In the genomic region with DNA sequence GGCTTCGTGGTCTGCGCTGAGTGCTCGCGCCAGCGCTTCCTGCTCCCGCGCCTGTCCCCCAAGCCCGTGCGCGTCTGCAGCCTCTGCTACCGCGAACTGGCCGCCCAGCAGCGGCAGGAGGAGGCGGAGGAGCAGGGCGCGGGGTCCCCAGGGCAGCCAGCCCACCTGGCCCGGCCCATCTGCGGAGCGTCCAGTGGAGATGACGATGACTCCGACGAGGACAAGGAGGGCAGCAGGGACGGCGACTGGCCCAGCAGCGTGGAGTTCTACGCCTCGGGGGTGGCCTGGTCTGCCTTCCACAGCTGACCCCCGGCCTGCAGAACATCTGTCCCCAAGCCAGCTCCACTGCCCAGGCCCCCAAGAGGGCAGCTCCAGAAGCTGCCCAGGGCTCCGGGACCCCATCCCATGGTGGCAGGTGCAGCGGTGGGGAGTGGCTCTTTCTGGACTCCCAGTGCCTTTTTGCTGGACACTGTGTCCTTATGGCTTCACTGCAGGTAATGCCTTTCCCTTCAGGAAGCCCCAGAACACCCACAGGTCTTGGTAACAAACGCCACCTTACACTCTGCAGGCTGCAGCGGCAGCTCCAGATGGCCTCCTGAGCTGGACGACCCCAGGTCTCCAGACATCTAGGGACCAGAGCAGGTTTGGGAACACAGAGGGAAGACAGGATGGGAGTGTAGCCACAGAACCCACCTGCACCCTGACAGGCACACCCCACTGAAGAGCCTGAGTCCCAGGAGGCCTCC, we compare ENCODE assay signal across 23 cellular contexts. TPM values are rescaled to one million over a fixed set of nuclear protein-coding genes. Genes with fewer than 3 reads are reported as not detected.
DNase-seq lines count a peak whose midpoint lies in the region; ATAC-seq, FAIRE-seq and TF ChIP-seq lines count a peak whose summit lies in the region.
"Had no signal": no experiment of that assay in that cellular context is flagged by ENCODE, and none has a peak within 500 bp of the region (broad histone marks: within the 10 kb centered on the region; RNA-seq: fewer than 3 reads in every experiment).

No MANE protein-coding gene starts in this region.

- ATAC-seq in psoas muscle, result no peak
- ATAC-seq in GM21529 (IDR thresholded peaks at IDR 0.05; ENCODE audit: unreplicated experiment), result no peak
- ATAC-seq: activated CD8-positive, alpha-beta T cell treated with anti-CD3 and anti-CD28 coated beads, Interleukin-2, amount 10 ng/mL, durations not matched to agents 7 days and 5 days; foreskin keratinocyte; WTC11 had no signal

- H3K9me3 ChIP-seq in BLaER1, result no peaks in the 10 kb centered on the region
- H3K9me3 ChIP-seq in CD4-positive, alpha-beta memory T cell (ENCODE audit: control insufficient read depth in 1 of 2, low read length in 2 of 2), result no peaks in the 10 kb centered on the region
- H3K9me3 ChIP-seq in effector memory CD4-positive, alpha-beta T cell (ENCODE audit: control insufficient read depth, low read length), result no peaks in the 10 kb centered on the region
- H3K9me3 ChIP-seq in psoas muscle, result no peaks in the 10 kb centered on the region
- H3K9me3 ChIP-seq in small intestine (ENCODE audit: control insufficient read depth, low read depth), result no peaks in the 10 kb centered on the region
- H3K9me3 ChIP-seq: SJSA1 had no signal

- POLR2A ChIA-PET in CD4-positive, alpha-beta memory T cell (lab: Charles Lee; ENCODE audit: partially characterized antibody), result interaction anchor here (0.5 to 8.7 kb wide), 4 partner anchors 7 to 68 kb away, joined by 3 to 148 read pairs (median 72); partner anchors contain the start of genes C19orf12, PLEKHF1 and POP4

- intact Hi-C loops in CD4-positive, alpha-beta memory T cell (cut with micrococcal nuclease), result no loop called here
- intact Hi-C loops in psoas muscle (cut with DNase I), result no loop called here

- H3K27ac ChIP-seq in BLaER1 (no peak overlapping the region), psoas muscle (peak overlapping the region; percentile 86), small intestine (ENCODE audit: low read depth in 1 of 2, low read length in 1 of 2) (peak overlapping the region in 1 of 2 donors; percentile 16)
- peak overlapping the region; percentile 92 for H3K27ac ChIP-seq in CD4-positive, alpha-beta memory T cell (ENCODE audit: low read depth, low read length)
- H3K27ac ChIP-seq in effector memory CD4-positive, alpha-beta T cell (ENCODE audit: insufficient read depth, low read length, poor library complexity, severe bottlenecking), result peak overlapping the region; percentile 91
- H3K27ac ChIP-seq: foreskin keratinocyte, SJSA1 had no signal

- TF ChIP-seq CTCF in psoas muscle (IDR thresholded peaks at IDR 0.05) (no peak), progenitor cell of endocrine pancreas (IDR thresholded peaks at IDR 0.05; ENCODE audit: unreplicated experiment) (no peak)

- DNase-seq in CD4-positive, alpha-beta memory T cell, result no peak
- no peak for DNase-seq in effector memory CD4-positive, alpha-beta T cell
- DNase-seq in psoas muscle, result no peak
- no peak for DNase-seq in NCI-H1436 (lab: John Stamatoyannopoulos, UW)
- no peak for DNase-seq in progenitor cell of endocrine pancreas (ENCODE audit: low spot score, unreplicated experiment)
- no peak for DNase-seq in small intestine
- DNase-seq: activated CD8-positive, alpha-beta T cell treated with anti-CD3 and anti-CD28 coated beads, Interleukin-2, amount 10 ng/mL, durations not matched to agents 7 days and 5 days; activated naive CD8-positive, alpha-beta T cell treated with anti-CD3 and anti-CD28 coated beads for 36 hours; DMS 273 treated with DMSO at 0.1 percent for 48 hours; foreskin keratinocyte; H7; NCI-H1417; NCI-H526 treated with DMSO at 0.1 percent for 48 hours; retina; stimulated activated naive CD4-positive, alpha-beta T cell had no signal

- H3K9ac ChIP-seq in BLaER1, result no peak overlapping the region

- H3K36me3 ChIP-seq in BLaER1, result peaks cover 22% of the 10 kb centered on the region
- peaks cover 35% of the 10 kb centered on the region for H3K36me3 ChIP-seq in CD4-positive, alpha-beta memory T cell (ENCODE audit: insufficient read depth, low read length)
- peaks cover 27% of the 10 kb centered on the region for H3K36me3 ChIP-seq in effector memory CD4-positive, alpha-beta T cell (ENCODE audit: control insufficient read depth, insufficient read depth, low read length)
- peaks cover 12 to 23% of the 10 kb centered on the region in 2 donors for H3K36me3 ChIP-seq in psoas muscle (ENCODE audit: insufficient read depth in 1 of 2, low read depth in 1 of 2)
- H3K36me3 ChIP-seq in small intestine (ENCODE audit: control insufficient read depth in 2 of 2, insufficient read depth in 2 of 2, low read length in 2 of 2), result peaks cover 4 to 10% of the 10 kb centered on the region in 2 donors

- H3K4me2 ChIP-seq in BLaER1, result peak overlapping the region; percentile 86

- CTCF ChIA-PET in CD4-positive, alpha-beta memory T cell (lab: Charles Lee; ENCODE audit: partially characterized antibody), result interaction anchor here (1.3 to 10.6 kb wide), 4 partner anchors 8 to 65 kb away, joined by 3 to 96 read pairs (median 60); partner anchors contain the start of genes PLEKHF1 and POP4

- H3K27me3 ChIP-seq in BLaER1 (no peaks in the 10 kb centered on the region), psoas muscle (ENCODE audit: insufficient read depth in 3 of 3, low read length in 2 of 3) (no peaks in the 10 kb centered on the region), small intestine (ENCODE audit: control insufficient read depth in 2 of 2, insufficient read depth in 2 of 2, low read length in 2 of 2) (no peaks in the 10 kb centered on the region)
- H3K27me3 ChIP-seq in CD4-positive, alpha-beta memory T cell (ENCODE audit: insufficient read depth, low read length), result no peaks in the 10 kb centered on the region
- H3K27me3 ChIP-seq in effector memory CD4-positive, alpha-beta T cell (replicated peaks; ENCODE audit: control insufficient read depth, insufficient read depth, low read length, poor library complexity, severe bottlenecking), result no peaks in the 10 kb centered on the region
- H3K27me3 ChIP-seq: foreskin keratinocyte, SJSA1 had no signal

- peaks cover 51 to 95% (median 72%) of the 10 kb centered on the region in 4 donors for H3K4me1 Mint-ChIP-seq in CD4-positive, alpha-beta memory T cell
- peaks cover 4% of the 10 kb centered on the region for H3K4me1 Mint-ChIP-seq in progenitor cell of endocrine pancreas (ENCODE audit: low read depth)

- H3K4me1 ChIP-seq in BLaER1 (peaks cover 76% of the 10 kb centered on the region), psoas muscle (peaks cover 91% of the 10 kb centered on the region), small intestine (ENCODE audit: control insufficient read depth in 2 of 2, insufficient read depth in 1 of 2, low read depth in 1 of 2, low read length in 1 of 2) (no peaks in the 10 kb centered on the region)
- peaks cover 99% of the 10 kb centered on the region for H3K4me1 ChIP-seq in CD4-positive, alpha-beta memory T cell (ENCODE audit: insufficient read depth, low read length)
- H3K4me1 ChIP-seq in effector memory CD4-positive, alpha-beta T cell (ENCODE audit: control insufficient read depth, insufficient read depth, low read length, poor library complexity, severe bottlenecking), result peaks cover 84% of the 10 kb centered on the region
- H3K4me1 ChIP-seq: foreskin keratinocyte had no signal

- H3K4me3 Mint-ChIP-seq in CD4-positive, alpha-beta memory T cell, result no peak overlapping the region
- no peak overlapping the region for H3K4me3 Mint-ChIP-seq in progenitor cell of endocrine pancreas (ENCODE audit: low read depth)
- H3K4me3 Mint-ChIP-seq: activated naive CD8-positive, alpha-beta T cell treated with anti-CD3 and anti-CD28 coated beads for 36 hours; type B pancreatic cell; WTC11 had no signal

- no peaks in the 10 kb centered on the region for H3K27me3 Mint-ChIP-seq in CD4-positive, alpha-beta memory T cell
- no peaks in the 10 kb centered on the region for H3K27me3 Mint-ChIP-seq in progenitor cell of endocrine pancreas
- H3K27me3 Mint-ChIP-seq: activated naive CD8-positive, alpha-beta T cell treated with anti-CD3 and anti-CD28 coated beads for 36 hours; type B pancreatic cell had no signal

- peaks cover 27 to 58% of the 10 kb centered on the region in 2 donors for H3K36me3 Mint-ChIP-seq in CD4-positive, alpha-beta memory T cell
- H3K36me3 Mint-ChIP-seq in progenitor cell of endocrine pancreas (ENCODE audit: insufficient read depth), result peaks cover 8% of the 10 kb centered on the region

- 87 to 92% (median 88%) methylated on average over 32 to 34 of the region's 34 CpGs for WGBS in psoas muscle, 3 donors
- 94 to 97% (median 96%) methylated on average over 27 to 34 of the region's 34 CpGs for WGBS in small intestine, 3 donors

- H4K20me1 ChIP-seq in BLaER1, result 0 out of 2 replicates have a peak, but pooled peaks cover 29% of the 10 kb centered on the region

- H3K4me3 ChIP-seq in BLaER1 (no peak overlapping the region), psoas muscle (no peak overlapping the region), small intestine (ENCODE audit: low read depth in 1 of 2, low read length in 2 of 2) (no peak overlapping the region)
- H3K4me3 ChIP-seq in CD4-positive, alpha-beta memory T cell (ENCODE audit: low read length in 2 of 2), result no peak overlapping the region
- H3K4me3 ChIP-seq in effector memory CD4-positive, alpha-beta T cell (ENCODE audit: insufficient read depth, low read depth, low read length, poor library complexity, severe bottlenecking), result no peak overlapping the region
- H3K4me3 ChIP-seq: SJSA1 had no signal

- H3K9me3 Mint-ChIP-seq in CD4-positive, alpha-beta memory T cell, result no peaks in the 10 kb centered on the region
- no peaks in the 10 kb centered on the region for H3K9me3 Mint-ChIP-seq in progenitor cell of endocrine pancreas (ENCODE audit: low read depth)
- H3K9me3 Mint-ChIP-seq: T-helper 2 cell treated with Interferon-gamma antibody and Interleukin-4, amounts not matched to agents 5 μg/mL and 100 μg/mL, for 36 hours; type B pancreatic cell; WTC11 had no signal

- peak overlapping the region in 5 of 7 donors; percentile 42 to 93 (median 85) for H3K27ac Mint-ChIP-seq in CD4-positive, alpha-beta memory T cell
- H3K27ac Mint-ChIP-seq in progenitor cell of endocrine pancreas, result no peak overlapping the region
- H3K27ac Mint-ChIP-seq: type B pancreatic cell, WTC11 had no signal

- FAIRE-seq in small intestine (lab: Jason Lieb, UNC), result no peak
- FAIRE-seq: G401.6, GM19239 had no signal

RNA-seq across cellular contexts. Expression of gene PLEKHF1, which starts 9.3 kb away (rescaled TPM):
- total RNA-seq in CD4-positive, alpha-beta memory T cell, result 10 to 100 TPM; 31.2 to 32.4 TPM
- polyA plus RNA-seq in CD4-positive, alpha-beta memory T cell, result 10 to 100 TPM; 15.3 to 36.0 TPM
- total RNA-seq in psoas muscle, result 100 to 1,000 TPM in 1 of 4 donors, 10 to 100 TPM in 2, 1 to 10 TPM in 1; 5.1 to 119 (median 44.0) TPM
- polyA plus RNA-seq in psoas muscle, result 10 to 100 TPM; 60.2 to 77.0 (median 73.8) TPM
- 7.9 and 9.6 TPM in 2 replicates for total RNA-seq in progenitor cell of endocrine pancreas
- 10 to 100 TPM in 2 of 3 donors, 1 to 10 TPM in 1; 2.2 to 12.2 (median 12.0) TPM for polyA plus RNA-seq in small intestine

RNA-seq across cellular contexts. Expression of gene C19orf12, which starts 40.5 kb away (rescaled TPM):
- total RNA-seq in CD4-positive, alpha-beta memory T cell, result 10 to 100 TPM; 29.3 to 30.1 TPM
- polyA plus RNA-seq in CD4-positive, alpha-beta memory T cell, result 10 to 100 TPM; 22.7 to 23.6 TPM
- total RNA-seq in psoas muscle, result 10 to 100 TPM; 37.5 to 93.3 (median 55.6) TPM
- 100 to 1,000 TPM in 1 of 3 donors, 10 to 100 TPM in 2; 46.8 to 142 (median 68.4) TPM for polyA plus RNA-seq in psoas muscle
- 35.2 and 37.6 TPM in 2 replicates for total RNA-seq in progenitor cell of endocrine pancreas
- polyA plus RNA-seq in small intestine, result 10 to 100 TPM; 19.0 to 26.2 (median 20.0) TPM
